Comparison of ENCODE assay signal across 1 cellular context in genomic region chr2:127535941-127536340, GRCh38.
A peak's percentile ranks its signal among the peaks of the same experiment; 100 is the strongest.
TF ChIP-seq lines count a peak whose summit lies in the region.

No MANE protein-coding gene starts in this region.

TF ChIP-seq in HepG2, 621 proteins besides CTCF, POLR2A, EP300 and RAD21:
- peak; percentile 51; the same call in 1 of the 2 replicates for TF ChIP-seq ZNF574 (CRISPR knock-in tag; IDR thresholded peaks at IDR 0.05)
- TF ChIP-seq CBX5 (CRISPR knock-in tag; IDR thresholded peaks at IDR 0.05; ENCODE audit: borderline replicate concordance), result no peak
